Comparison of ENCODE assay signal across 28 cellular contexts in the genomic region with DNA sequence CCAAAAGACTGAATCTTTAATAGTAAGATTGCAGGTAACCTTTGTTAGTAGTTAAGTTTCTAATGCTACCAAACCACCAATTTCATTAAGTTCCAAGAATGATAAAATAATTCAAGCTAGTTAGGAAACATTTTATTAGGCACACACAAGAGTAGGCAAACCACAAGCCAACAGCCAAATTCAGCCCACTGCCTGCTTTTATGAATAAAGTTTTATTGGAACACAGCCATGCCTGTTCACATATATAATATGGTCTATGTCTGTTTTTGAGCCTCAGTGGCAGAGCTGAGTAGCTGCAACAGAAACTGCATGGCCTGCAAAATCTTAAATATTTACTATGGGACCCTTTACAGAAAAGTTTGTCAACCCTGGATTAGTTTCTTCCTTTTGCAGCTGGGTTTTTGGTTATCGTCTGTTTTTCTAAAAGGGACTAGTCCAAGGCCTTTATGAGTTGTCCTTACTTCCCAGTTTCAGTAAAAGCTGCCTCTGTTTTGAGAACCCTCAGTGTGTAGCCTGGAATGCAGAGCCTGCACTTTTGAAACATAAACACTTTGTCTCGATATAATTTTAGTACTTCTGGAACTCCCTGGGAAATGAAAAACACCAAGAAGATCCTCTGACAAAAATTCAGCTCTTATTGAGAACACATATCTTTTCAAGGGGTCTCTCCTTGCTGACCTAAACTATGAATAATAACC. TPM values are rescaled to one million over a fixed set of nuclear protein-coding genes. Genes with fewer than 3 reads are reported as not detected.
DNase-seq lines count a peak whose midpoint lies in the region; ATAC-seq and TF ChIP-seq lines count a peak whose summit lies in the region.
"Had no signal": no experiment of that assay in that cellular context is flagged by ENCODE, and none has a peak within 500 bp of the region (broad histone marks: within the 10 kb centered on the region; RNA-seq: fewer than 3 reads in every experiment).

No MANE protein-coding gene starts in this region.

- H3K4me1 ChIP-seq in Loucy (ENCODE audit: insufficient read depth, low read length, poor library complexity, severe bottlenecking), result peaks cover 23% of the 10 kb centered on the region
- H3K4me1 ChIP-seq in mesodermal cell (ENCODE audit: control insufficient read depth, insufficient read depth, low read length, poor library complexity, severe bottlenecking), result peaks cover 2% of the 10 kb centered on the region
- peaks cover 9% of the 10 kb centered on the region for H3K4me1 ChIP-seq in stomach smooth muscle (ENCODE audit: control insufficient read depth, insufficient read depth, low read length)
- H3K4me1 ChIP-seq in PC-3 (ENCODE audit: insufficient read depth, low read length), result no peaks in the 10 kb centered on the region
- H3K4me1 ChIP-seq: adrenal gland, breast epithelium, heart right ventricle had no signal

- no peaks in the 10 kb centered on the region for H3K27me3 ChIP-seq in Loucy (ENCODE audit: insufficient read depth, low read length, poor library complexity, severe bottlenecking)
- no peaks in the 10 kb centered on the region for H3K27me3 ChIP-seq in stomach smooth muscle (ENCODE audit: control insufficient read depth in 1 of 2, insufficient read depth in 2 of 2, low read length in 2 of 2)
- H3K27me3 ChIP-seq in PC-3 (ENCODE audit: low read length), result peaks cover 16% of the 10 kb centered on the region; the same call in 1 of the 2 replicates
- peaks cover 0 to 5% (median 0%) of the 10 kb centered on the region in 45 donors for H3K27me3 ChIP-seq in dorsolateral prefrontal cortex
- H3K27me3 ChIP-seq: adrenal gland, BLaER1, breast epithelium, heart right ventricle had no signal

- H2AFZ ChIP-seq in Loucy (ENCODE audit: low read length) (peak overlapping the region; percentile 39), PC-3 (ENCODE audit: low read length) (no peak overlapping the region)

- H3K79me2 ChIP-seq in Loucy (ENCODE audit: insufficient read depth, low read length), result no peaks in the 10 kb centered on the region
- no peaks in the 10 kb centered on the region for H3K79me2 ChIP-seq in PC-3 (ENCODE audit: low read length)

- no peaks in the 10 kb centered on the region for H3K9me3 ChIP-seq in Loucy (ENCODE audit: insufficient read depth, low read depth, low read length)
- no peaks in the 10 kb centered on the region for H3K9me3 ChIP-seq in mesodermal cell (ENCODE audit: control insufficient read depth, low read length)
- no peaks in the 10 kb centered on the region for H3K9me3 ChIP-seq in stomach smooth muscle (ENCODE audit: control insufficient read depth in 2 of 2, low read length in 2 of 2)
- no peaks in the 10 kb centered on the region for H3K9me3 ChIP-seq in PC-3 (ENCODE audit: low read length)
- H3K9me3 ChIP-seq: adrenal gland, BLaER1, breast epithelium, heart right ventricle had no signal

- H3K27ac Mint-ChIP-seq in chondrocyte (ENCODE audit: unreplicated experiment) (peak overlapping the region; percentile 74), Calu3 (ENCODE audit: unreplicated experiment) (no peak overlapping the region)
- H3K27ac Mint-ChIP-seq: activated CD4-positive, alpha-beta T cell treated with anti-CD3 and anti-CD28 coated beads for 36 hours; activated CD8-positive, alpha-beta T cell treated with anti-CD3 and anti-CD28 coated beads, Interleukin-2, amount 10 ng/mL, durations not matched to agents 7 days and 5 days; activated naive CD4-positive, alpha-beta T cell treated with anti-CD3 and anti-CD28 coated beads for 36 hours; naive B cell; stimulated activated naive B cell treated with anti-CD40 and anti-IgM and Interleukin-4, amounts not matched to agents 10 μg/mL and 1 μg/mL and 100 μg/mL, for 72 hours had no signal

- H4K20me1 ChIP-seq in Loucy (ENCODE audit: insufficient read depth, low read length, poor library complexity, severe bottlenecking), result no peaks in the 10 kb centered on the region
- H4K20me1 ChIP-seq in PC-3 (ENCODE audit: low read length), result no peaks in the 10 kb centered on the region
- H4K20me1 ChIP-seq: BLaER1 had no signal

- H3K36me3 ChIP-seq in Loucy (ENCODE audit: insufficient read depth, low read length) (no peaks in the 10 kb centered on the region), mesodermal cell (ENCODE audit: control insufficient read depth, insufficient read depth, low read length) (no peaks in the 10 kb centered on the region), stomach smooth muscle (ENCODE audit: control insufficient read depth in 2 of 2, insufficient read depth in 2 of 2, low read length in 2 of 2) (no peaks in the 10 kb centered on the region), PC-3 (ENCODE audit: low read depth, low read length) (no peaks in the 10 kb centered on the region)
- H3K36me3 ChIP-seq: adrenal gland, BLaER1, breast epithelium, heart right ventricle had no signal

- peak overlapping the region; percentile 22 for H3K4me2 ChIP-seq in Loucy (ENCODE audit: low read depth, low read length, poor library complexity, severe bottlenecking)
- H3K4me2 ChIP-seq in PC-3 (ENCODE audit: low read length), result no peak overlapping the region
- H3K4me2 ChIP-seq: BLaER1 had no signal

- no peak for ATAC-seq in PC-3
- ATAC-seq: activated CD4-positive, alpha-beta T cell treated with anti-CD3 and anti-CD28 coated beads for 36 hours; activated CD8-positive, alpha-beta T cell treated with anti-CD3 and anti-CD28 coated beads, Interleukin-2, amount 10 ng/mL, durations not matched to agents 7 days and 5 days; heart right ventricle; stimulated activated naive B cell treated with anti-CD40 and anti-IgM and Interleukin-4, amounts not matched to agents 10 μg/mL and 1 μg/mL and 100 μg/mL, for 72 hours had no signal

- no peak overlapping the region for H3K9ac ChIP-seq in Loucy (ENCODE audit: low read depth, low read length, poor library complexity, severe bottlenecking)
- no peak overlapping the region for H3K9ac ChIP-seq in stomach smooth muscle (ENCODE audit: low read length in 2 of 2)
- H3K9ac ChIP-seq in PC-3 (ENCODE audit: low read length), result no peak overlapping the region
- H3K9ac ChIP-seq: BLaER1 had no signal

- H3K9me3 Mint-ChIP-seq in chondrocyte (ENCODE audit: low read depth) (no peaks in the 10 kb centered on the region), Calu3 (ENCODE audit: low read depth, unreplicated experiment) (no peaks in the 10 kb centered on the region)
- H3K9me3 Mint-ChIP-seq: activated naive CD4-positive, alpha-beta T cell treated with anti-CD3 and anti-CD28 coated beads for 36 hours; naive B cell; stimulated activated naive B cell treated with anti-CD40 and anti-IgM and Interleukin-4, amounts not matched to agents 10 μg/mL and 1 μg/mL and 100 μg/mL, for 72 hours had no signal

- no peak overlapping the region for H3K4me3 Mint-ChIP-seq in chondrocyte (ENCODE audit: unreplicated experiment)
- H3K4me3 Mint-ChIP-seq in Calu3 (ENCODE audit: low read depth, unreplicated experiment), result no peak overlapping the region
- H3K4me3 Mint-ChIP-seq: activated CD4-positive, alpha-beta T cell treated with anti-CD3 and anti-CD28 coated beads for 36 hours; activated CD8-positive, alpha-beta T cell treated with anti-CD3 and anti-CD28 coated beads, Interleukin-2, amount 10 ng/mL, durations not matched to agents 7 days and 5 days; activated naive CD4-positive, alpha-beta T cell treated with anti-CD3 and anti-CD28 coated beads for 36 hours; naive B cell; stimulated activated naive B cell treated with anti-CD40 and anti-IgM and Interleukin-4, amounts not matched to agents 10 μg/mL and 1 μg/mL and 100 μg/mL, for 72 hours had no signal

- H3K36me3 Mint-ChIP-seq in chondrocyte (ENCODE audit: low read depth), result no peaks in the 10 kb centered on the region
- H3K36me3 Mint-ChIP-seq in Calu3 (ENCODE audit: insufficient read depth, unreplicated experiment), result no peaks in the 10 kb centered on the region
- H3K36me3 Mint-ChIP-seq: naive B cell; stimulated activated naive B cell treated with anti-CD40 and anti-IgM and Interleukin-4, amounts not matched to agents 10 μg/mL and 1 μg/mL and 100 μg/mL, for 72 hours had no signal

- 100% methylated on average over 1 of the region's 2 CpGs for WGBS in mesodermal cell (ENCODE audit: insufficient coverage in 2 of 2), 2 experiments

- TF ChIP-seq CTCF in Loucy (conservative IDR thresholded peaks at IDR 0.05; ENCODE audit: low read length) (no peak), chondrocyte (IDR thresholded peaks at IDR 0.05) (no peak), Calu3 (IDR thresholded peaks at IDR 0.05; ENCODE audit: unreplicated experiment) (no peak), PC-3 (conservative IDR thresholded peaks at IDR 0.05; ENCODE audit: low read depth, low read length) (no peak), dorsolateral prefrontal cortex (IDR thresholded peaks at IDR 0.05 in 54 of 56, conservative IDR thresholded peaks at IDR 0.05 in 2 of 56; ENCODE audit: low read depth in 1 of 56, partially characterized antibody in 56 of 56) (no peak)

- H3K9me2 ChIP-seq in Loucy (replicated peaks; ENCODE audit: low read depth, low read length), result no peaks in the 10 kb centered on the region
- no peaks in the 10 kb centered on the region for H3K9me2 ChIP-seq in PC-3 (replicated peaks; ENCODE audit: low read length)

- H3F3A ChIP-seq in Loucy (ENCODE audit: low read depth), result no peaks in the 10 kb centered on the region
- H3F3A ChIP-seq in PC-3 (ENCODE audit: low read length, unreplicated experiment), result no peaks in the 10 kb centered on the region

- no peak for DNase-seq in chondrocyte (ENCODE audit: low spot score)
- DNase-seq in Calu3, result no peak
- DNase-seq in PC-3, result no peak
- no peak for DNase-seq in dorsolateral prefrontal cortex
- DNase-seq: ACHN; activated CD4-positive, alpha-beta T cell treated with anti-CD3 and anti-CD28 coated beads for 36 hours; activated CD8-positive, alpha-beta T cell treated with anti-CD3 and anti-CD28 coated beads, Interleukin-2, amount 10 ng/mL, durations not matched to agents 7 days and 5 days; activated naive CD4-positive, alpha-beta T cell treated with anti-CD3 and anti-CD28 coated beads for 36 hours; adrenal gland; DMS53; heart right ventricle; midbrain; naive B cell; NCI-H1092; NCI-H1694 treated with DMSO at 0.1 percent for 48 hours; NCI-H446 treated with DMSO at 0.1 percent for 48 hours; NCI-H82; occipital lobe; SIG-M5; stimulated activated naive B cell treated with anti-CD40 and anti-IgM and Interleukin-4, amounts not matched to agents 10 μg/mL and 1 μg/mL and 100 μg/mL, for 72 hours; SW 1271 had no signal

- BruUV-seq in Calu3 (replicated peaks; lab: Mats Ljungman, UMichigan), result no TSS peak
- no TSS peak for BruUV-seq in PC-3 (replicated peaks; lab: Mats Ljungman, UMichigan)

- H3K4me1 Mint-ChIP-seq in chondrocyte (ENCODE audit: low read depth), result peaks cover 43% of the 10 kb centered on the region
- no peaks in the 10 kb centered on the region for H3K4me1 Mint-ChIP-seq in Calu3 (ENCODE audit: low read depth, unreplicated experiment)
- H3K4me1 Mint-ChIP-seq: activated CD4-positive, alpha-beta T cell treated with anti-CD3 and anti-CD28 coated beads for 36 hours; naive B cell; stimulated activated naive B cell treated with anti-CD40 and anti-IgM and Interleukin-4, amounts not matched to agents 10 μg/mL and 1 μg/mL and 100 μg/mL, for 72 hours had no signal

- POLR2A ChIA-PET in PC-3 (lab: Charles Lee; ENCODE audit: unreplicated experiment), result no interaction called here

- intact Hi-C loops in Calu3 (cut with micrococcal nuclease; ENCODE audit: unreplicated experiment), result no loop called here
- intact Hi-C loops in PC-3 (cut with micrococcal nuclease), result no loop called here
- intact Hi-C loops in dorsolateral prefrontal cortex (cut with DNase I), result no loop called here

- H3K27ac ChIP-seq in mesodermal cell (ENCODE audit: low read depth, low read length, severe bottlenecking) (peak overlapping the region; percentile 24), stomach smooth muscle (ENCODE audit: low read length) (peak overlapping the region; percentile 56), PC-3 (ENCODE audit: low read length) (no peak overlapping the region), dorsolateral prefrontal cortex (peak overlapping the region in 4 of 59 donors; percentile 2 to 50 (median 18))
- H3K27ac ChIP-seq: adrenal gland, BLaER1, breast epithelium, epithelial cell of prostate, heart right ventricle, VCaP had no signal

- H3K4me3 ChIP-seq in Loucy (ENCODE audit: low read length, poor library complexity, severe bottlenecking), result no peak overlapping the region
- H3K4me3 ChIP-seq in mesodermal cell (ENCODE audit: extremely low read depth, insufficient read depth, low read length, poor library complexity, severe bottlenecking), result no peak overlapping the region
- no peak overlapping the region for H3K4me3 ChIP-seq in stomach smooth muscle (ENCODE audit: low read length in 2 of 2)
- no peak overlapping the region for H3K4me3 ChIP-seq in PC-3 (ENCODE audit: low read length)
- no peak overlapping the region for H3K4me3 ChIP-seq in dorsolateral prefrontal cortex
- H3K4me3 ChIP-seq: adrenal gland, BLaER1, breast epithelium, heart right ventricle had no signal

- CTCF ChIA-PET in Calu3 (lab: Charles Lee), result no interaction called here
- CTCF ChIA-PET in PC-3 (lab: Charles Lee), result no interaction called here

- H3K27me3 Mint-ChIP-seq in chondrocyte (ENCODE audit: low read depth), result no peaks in the 10 kb centered on the region
- no peaks in the 10 kb centered on the region for H3K27me3 Mint-ChIP-seq in Calu3 (ENCODE audit: unreplicated experiment)

RNA-seq across cellular contexts. Expression of a gene that starts 39.1 kb away (rescaled TPM):
- total RNA-seq in chondrocyte (13.8 to 31.6 TPM (median 15.0 TPM) in 3 replicates), Calu3 (2022) (0.20 and 0.21 TPM in 2 replicates), PC-3 (2014; rRNA removed) (0.11 and 0.46 TPM in 2 replicates), dorsolateral prefrontal cortex (10 to 100 TPM in 25 of 120 experiments, 1 to 10 TPM in 95; 1.1 to 55.4 (median 4.8) TPM)
- polyA plus RNA-seq in mesodermal cell (2013, experiment 1 of 2), result 14.1 TPM
- polyA plus RNA-seq in mesodermal cell (2013, experiment 2 of 2), result 16.1 TPM
- total RNA-seq: activated CD4-positive, alpha-beta T cell treated with anti-CD3 and anti-CD28 coated beads for 36 hours; activated CD8-positive, alpha-beta T cell treated with anti-CD3 and anti-CD28 coated beads, Interleukin-2, amount 10 ng/mL, durations not matched to agents 7 days and 5 days; activated naive CD4-positive, alpha-beta T cell treated with anti-CD3 and anti-CD28 coated beads for 36 hours had no signal
